ENCODE assay signal across 34 cellular contexts in the genomic region with DNA sequence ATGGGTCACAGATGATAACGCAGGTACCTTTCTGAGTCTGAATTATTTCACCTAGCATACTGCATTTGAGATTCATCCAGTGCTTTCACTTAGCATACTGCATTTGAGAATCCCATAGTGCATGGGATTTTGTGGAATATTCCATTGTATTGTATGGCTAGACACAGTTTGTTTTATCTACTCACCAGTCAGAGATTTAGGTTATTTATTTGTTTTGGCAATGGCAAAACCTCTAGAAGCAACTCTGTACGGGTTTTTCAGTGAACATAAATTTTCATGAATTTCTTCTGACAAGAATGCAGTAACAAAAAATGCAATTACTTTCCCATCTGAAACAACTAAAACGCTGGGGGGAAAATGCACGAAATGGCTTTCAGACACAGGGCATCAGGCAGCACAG. TPM values are rescaled to one million over a fixed set of nuclear protein-coding genes. Genes with fewer than 3 reads are reported as not detected.
"Had no signal": no experiment of that assay in that cellular context is flagged by ENCODE, and none has a peak within 500 bp of the region (broad histone marks: within the 10 kb centered on the region; RNA-seq: fewer than 3 reads in every experiment).

No MANE protein-coding gene starts in this region.

- H3K36me3 ChIP-seq: ascending aorta, breast epithelium, cardiac muscle cell, esophagus muscularis mucosa had no signal

- H3K4me1 ChIP-seq: ascending aorta, breast epithelium had no signal

- H3K27ac ChIP-seq: ascending aorta, breast epithelium, cardiac muscle cell, coronary artery, esophagus muscularis mucosa had no signal

- H3K9me3 Mint-ChIP-seq: activated CD4-positive, alpha-beta memory T cell treated with anti-CD3 and anti-CD28 coated beads for 36 hours; activated CD4-positive, alpha-beta T cell treated with anti-CD3 and anti-CD28 coated beads, Interleukin-2, amount 10 ng/mL, durations not matched to agents 24 days and 14 days; activated naive CD4-positive, alpha-beta T cell treated with anti-CD3 and anti-CD28 coated beads for 36 hours; activated naive CD4-positive, alpha-beta T cell treated with anti-CD3 and anti-CD28 coated beads, Interleukin-2, amount 50 U/mL, for 24 hours; activated naive CD8-positive, alpha-beta T cell treated with anti-CD3 and anti-CD28 coated beads for 36 hours; activated naive CD8-positive, alpha-beta T cell treated with anti-CD3 and anti-CD28 coated beads, Interleukin-2, amount 50 U/mL, for 24 hours; activated T-helper 1 cell treated with anti-CD3 and anti-CD28 coated beads, Interleukin-12 subunit alpha, Interleukin-12 subunit beta, Interleukin-2, Interleukin-4 antibody, amounts not matched to agents 30 ng/mL and 10 ng/mL and 1 ng/mL, durations not matched to agents 14 hours and 24 hours and 36 hours; activated T-helper 2 cell treated with anti-CD3 and anti-CD28 coated beads, Interferon-gamma antibody, Interleukin-2, Interleukin-4, amounts not matched to agents 10 μg/mL and 5 μg/mL and 100 μg/mL, durations not matched to agents 14 hours and 24 hours and 36 hours; brain; effector memory CD8-positive, alpha-beta T cell had no signal

- ATAC-seq: activated CD4-positive, alpha-beta T cell treated with anti-CD3 and anti-CD28 coated beads for 36 hours; activated CD8-positive, alpha-beta memory T cell treated with anti-CD3 and anti-CD28 coated beads, Interleukin-2, amount 10 ng/mL, durations not matched to agents 7 days and 5 days; activated CD8-positive, alpha-beta T cell treated with anti-CD3 and anti-CD28 coated beads, Interleukin-2, amount 10 ng/mL, durations not matched to agents 7 days and 5 days; activated naive CD8-positive, alpha-beta T cell treated with anti-CD3 and anti-CD28 coated beads, Interleukin-2, amount 50 U/mL, for 24 hours; effector memory CD8-positive, alpha-beta T cell had no signal

- H3K9me3 ChIP-seq: ascending aorta, breast epithelium, esophagus muscularis mucosa had no signal

- DNase-seq: activated CD4-positive, alpha-beta memory T cell treated with anti-CD3 and anti-CD28 coated beads for 36 hours; activated CD4-positive, alpha-beta T cell treated with anti-CD3 and anti-CD28 coated beads for 36 hours; activated CD4-positive, alpha-beta T cell treated with anti-CD3 and anti-CD28 coated beads, Interleukin-2, amount 10 ng/mL, durations not matched to agents 24 days and 14 days; activated CD4-positive, CD25-positive, alpha-beta regulatory T cell; activated CD4-positive, CD25-positive, alpha-beta regulatory T cell treated with anti-CD3 and anti-CD28 coated beads, Interleukin-2, amount 50 U/mL, for 72 hours; activated CD8-positive, alpha-beta memory T cell treated with anti-CD3 and anti-CD28 coated beads, Interleukin-2, amount 10 ng/mL, durations not matched to agents 7 days and 5 days; activated CD8-positive, alpha-beta memory T cell treated with anti-CD3 and anti-CD28 coated beads, Interleukin-2, amount 50 U/mL, for 4 hours; activated CD8-positive, alpha-beta T cell treated with anti-CD3 and anti-CD28 coated beads, Interleukin-2, amount 10 ng/mL, durations not matched to agents 7 days and 5 days; activated effector memory CD4-positive, alpha-beta T cell treated with anti-CD3 and anti-CD28 coated beads, Interleukin-2, amount 50 U/mL, for 16 hours; activated naive CD4-positive, alpha-beta T cell treated with anti-CD3 and anti-CD28 coated beads for 36 hours; activated naive CD8-positive, alpha-beta T cell treated with anti-CD3 and anti-CD28 coated beads for 36 hours; activated naive CD8-positive, alpha-beta T cell treated with anti-CD3 and anti-CD28 coated beads, Interleukin-2, amount 50 U/mL, for 24 hours; activated T-cell treated with anti-CD3 and anti-CD28 coated beads, Interleukin-2, amount 50 U/mL, for 1 hour; activated T-cell treated with anti-CD3 and anti-CD28 coated beads, Interleukin-2, amount 50 U/mL, for 48 hours; central memory CD4-positive, alpha-beta T cell; cerebellar nuclear complex; dermis blood vessel endothelial cell; effector CD4-positive, alpha-beta T cell; effector memory CD8-positive, alpha-beta T cell; erythroblast; T-helper 2 cell had no signal

- H3K27me3 Mint-ChIP-seq: activated CD4-positive, alpha-beta T cell treated with anti-CD3 and anti-CD28 coated beads for 36 hours; activated naive CD8-positive, alpha-beta T cell treated with anti-CD3 and anti-CD28 coated beads for 36 hours had no signal

- H3K4me3 Mint-ChIP-seq: activated CD4-positive, alpha-beta memory T cell treated with anti-CD3 and anti-CD28 coated beads for 36 hours; activated CD4-positive, alpha-beta T cell treated with anti-CD3 and anti-CD28 coated beads for 36 hours; activated CD4-positive, alpha-beta T cell treated with anti-CD3 and anti-CD28 coated beads, Interleukin-2, amount 10 ng/mL, durations not matched to agents 24 days and 14 days; activated CD8-positive, alpha-beta memory T cell treated with anti-CD3 and anti-CD28 coated beads, Interleukin-2, amount 10 ng/mL, durations not matched to agents 7 days and 5 days; activated CD8-positive, alpha-beta T cell treated with anti-CD3 and anti-CD28 coated beads, Interleukin-2, amount 10 ng/mL, durations not matched to agents 7 days and 5 days; activated naive CD4-positive, alpha-beta T cell treated with anti-CD3 and anti-CD28 coated beads for 36 hours; activated naive CD4-positive, alpha-beta T cell treated with anti-CD3 and anti-CD28 coated beads, Interleukin-2, amount 50 U/mL, for 24 hours; activated naive CD8-positive, alpha-beta T cell treated with anti-CD3 and anti-CD28 coated beads for 36 hours; activated naive CD8-positive, alpha-beta T cell treated with anti-CD3 and anti-CD28 coated beads, Interleukin-2, amount 50 U/mL, for 24 hours; activated T-helper 1 cell treated with anti-CD3 and anti-CD28 coated beads, Interleukin-12 subunit alpha, Interleukin-12 subunit beta, Interleukin-2, Interleukin-4 antibody, amounts not matched to agents 30 ng/mL and 10 ng/mL and 1 ng/mL, durations not matched to agents 14 hours and 24 hours and 36 hours; brain; effector memory CD8-positive, alpha-beta T cell had no signal

- H3K27ac Mint-ChIP-seq: activated CD4-positive, alpha-beta memory T cell treated with anti-CD3 and anti-CD28 coated beads for 36 hours; activated CD4-positive, alpha-beta T cell treated with anti-CD3 and anti-CD28 coated beads for 36 hours; activated CD4-positive, alpha-beta T cell treated with anti-CD3 and anti-CD28 coated beads, Interleukin-2, amount 10 ng/mL, durations not matched to agents 24 days and 14 days; activated CD8-positive, alpha-beta memory T cell treated with anti-CD3 and anti-CD28 coated beads, Interleukin-2, amount 10 ng/mL, durations not matched to agents 7 days and 5 days; activated CD8-positive, alpha-beta T cell treated with anti-CD3 and anti-CD28 coated beads, Interleukin-2, amount 10 ng/mL, durations not matched to agents 7 days and 5 days; activated naive CD4-positive, alpha-beta T cell treated with anti-CD3 and anti-CD28 coated beads for 36 hours; activated naive CD4-positive, alpha-beta T cell treated with anti-CD3 and anti-CD28 coated beads, Interleukin-2, amount 50 U/mL, for 24 hours; activated naive CD8-positive, alpha-beta T cell treated with anti-CD3 and anti-CD28 coated beads for 36 hours; activated naive CD8-positive, alpha-beta T cell treated with anti-CD3 and anti-CD28 coated beads, Interleukin-2, amount 50 U/mL, for 24 hours; activated T-helper 1 cell treated with anti-CD3 and anti-CD28 coated beads, Interleukin-12 subunit alpha, Interleukin-12 subunit beta, Interleukin-2, Interleukin-4 antibody, amounts not matched to agents 30 ng/mL and 10 ng/mL and 1 ng/mL, durations not matched to agents 14 hours and 24 hours and 36 hours; activated T-helper 2 cell treated with anti-CD3 and anti-CD28 coated beads, Interferon-gamma antibody, Interleukin-2, Interleukin-4, amounts not matched to agents 10 μg/mL and 5 μg/mL and 100 μg/mL, durations not matched to agents 14 hours and 24 hours and 36 hours; effector memory CD8-positive, alpha-beta T cell had no signal

- H3K4me3 ChIP-seq: ascending aorta, breast epithelium, cardiac muscle cell, coronary artery, esophagus muscularis mucosa had no signal

- H3K27me3 ChIP-seq: ascending aorta, breast epithelium, cardiac muscle cell had no signal

- H3K36me3 Mint-ChIP-seq: activated CD4-positive, alpha-beta memory T cell treated with anti-CD3 and anti-CD28 coated beads for 36 hours; activated CD8-positive, alpha-beta memory T cell treated with anti-CD3 and anti-CD28 coated beads, Interleukin-2, amount 10 ng/mL, durations not matched to agents 7 days and 5 days; activated naive CD4-positive, alpha-beta T cell treated with anti-CD3 and anti-CD28 coated beads, Interleukin-2, amount 50 U/mL, for 24 hours; activated naive CD8-positive, alpha-beta T cell treated with anti-CD3 and anti-CD28 coated beads for 36 hours; brain had no signal

- H3K4me1 Mint-ChIP-seq: activated CD4-positive, alpha-beta T cell treated with anti-CD3 and anti-CD28 coated beads for 36 hours; activated naive CD4-positive, alpha-beta T cell treated with anti-CD3 and anti-CD28 coated beads, Interleukin-2, amount 50 U/mL, for 24 hours; activated naive CD8-positive, alpha-beta T cell treated with anti-CD3 and anti-CD28 coated beads for 36 hours; activated naive CD8-positive, alpha-beta T cell treated with anti-CD3 and anti-CD28 coated beads, Interleukin-2, amount 50 U/mL, for 24 hours had no signal

RNA-seq across cellular contexts. Expression of gene SCN4B, which starts 24.3 kb away (rescaled TPM):
- total RNA-seq: dermis blood vessel endothelial cell, fibroblast of villous mesenchyme had no signal

RNA-seq across cellular contexts. Expression of gene SMIM35, which starts 41.5 kb away (rescaled TPM):
- total RNA-seq: activated naive CD4-positive, alpha-beta T cell treated with anti-CD3 and anti-CD28 coated beads for 36 hours; activated naive CD8-positive, alpha-beta T cell treated with anti-CD3 and anti-CD28 coated beads for 36 hours; ascending aorta; breast epithelium; cardiac muscle cell; dermis blood vessel endothelial cell; esophagus muscularis mucosa; fibroblast of villous mesenchyme; frontal cortex had no signal

RNA-seq across cellular contexts. Expression of gene SCN2B, which starts 48.1 kb away (rescaled TPM):
- total RNA-seq: activated CD4-positive, alpha-beta memory T cell treated with anti-CD3 and anti-CD28 coated beads for 36 hours; activated CD4-positive, alpha-beta T cell treated with anti-CD3 and anti-CD28 coated beads for 36 hours; activated CD8-positive, alpha-beta memory T cell treated with anti-CD3 and anti-CD28 coated beads for 36 hours; activated CD8-positive, alpha-beta memory T cell treated with anti-CD3 and anti-CD28 coated beads, Interleukin-2, amount 10 ng/mL, durations not matched to agents 7 days and 5 days; activated CD8-positive, alpha-beta T cell treated with anti-CD3 and anti-CD28 coated beads, Interleukin-2, amount 10 ng/mL, durations not matched to agents 7 days and 5 days; activated naive CD4-positive, alpha-beta T cell treated with anti-CD3 and anti-CD28 coated beads for 36 hours; activated naive CD8-positive, alpha-beta T cell treated with anti-CD3 and anti-CD28 coated beads for 36 hours; activated T-helper 1 cell treated with anti-CD3 and anti-CD28 coated beads, Interleukin-12 subunit alpha, Interleukin-12 subunit beta, Interleukin-2, Interleukin-4 antibody, amounts not matched to agents 30 ng/mL and 10 ng/mL and 1 ng/mL, durations not matched to agents 14 hours and 24 hours and 36 hours; fibroblast of villous mesenchyme; T-helper 1 cell treated with Interleukin-12 subunit alpha and Interleukin-12 subunit beta and Interleukin-4 antibody, amounts not matched to agents 30 ng/mL and 1 ng/mL, for 36 hours had no signal

RNA-seq across cellular contexts. Expression of gene TMPRSS4, which starts 51.4 kb away (rescaled TPM):
- total RNA-seq: activated CD4-positive, alpha-beta memory T cell treated with anti-CD3 and anti-CD28 coated beads for 36 hours; activated CD4-positive, alpha-beta T cell treated with anti-CD3 and anti-CD28 coated beads for 36 hours; activated CD4-positive, alpha-beta T cell treated with anti-CD3 and anti-CD28 coated beads, Interleukin-2, amount 10 ng/mL, durations not matched to agents 24 days and 14 days; activated CD8-positive, alpha-beta memory T cell treated with anti-CD3 and anti-CD28 coated beads for 36 hours; activated naive CD4-positive, alpha-beta T cell treated with anti-CD3 and anti-CD28 coated beads for 36 hours; activated naive CD8-positive, alpha-beta T cell treated with anti-CD3 and anti-CD28 coated beads for 36 hours; activated T-helper 1 cell treated with anti-CD3 and anti-CD28 coated beads, Interleukin-12 subunit alpha, Interleukin-12 subunit beta, Interleukin-2, Interleukin-4 antibody, amounts not matched to agents 30 ng/mL and 10 ng/mL and 1 ng/mL, durations not matched to agents 14 hours and 24 hours and 36 hours; activated T-helper 2 cell treated with anti-CD3 and anti-CD28 coated beads, Interferon-gamma antibody, Interleukin-2, Interleukin-4, amounts not matched to agents 10 μg/mL and 5 μg/mL and 100 μg/mL, durations not matched to agents 14 hours and 24 hours and 36 hours; ascending aorta; cardiac muscle cell; dermis blood vessel endothelial cell; fibroblast of villous mesenchyme; frontal cortex; T-helper 1 cell treated with Interleukin-12 subunit alpha and Interleukin-12 subunit beta and Interleukin-4 antibody, amounts not matched to agents 30 ng/mL and 1 ng/mL, for 36 hours had no signal
